Comparison of ENCODE assay signal across 2 cellular contexts in genomic region chr7:100914879-100915442, GRCh38.
TF ChIP-seq lines count a peak whose summit lies in the region.

No MANE protein-coding gene starts in this region.

TF ChIP-seq in liver, 16 proteins besides CTCF, POLR2A, EP300 and RAD21:
- TF ChIP-seq FOXA2 (IDR thresholded peaks at IDR 0.05) (no peak), HNF4A (conservative IDR thresholded peaks at IDR 0.05) (no peak), TAF1 (conservative IDR thresholded peaks at IDR 0.05) (no peak), ZBTB33 (IDR thresholded peaks at IDR 0.05) (no peak), NR2F2 (IDR thresholded peaks at IDR 0.05) (no peak)

TF ChIP-seq in HepG2, 621 proteins besides CTCF, POLR2A, EP300 and RAD21:
- TF ChIP-seq ZNF674 (CRISPR knock-in tag; IDR thresholded peaks at IDR 0.05; ENCODE audit: low read depth): no peak
- TF ChIP-seq ARHGAP35 (CRISPR knock-in tag; IDR thresholded peaks at IDR 0.05; ENCODE audit: borderline replicate concordance): no peak
- no peak for TF ChIP-seq ZNF652 (CRISPR knock-in tag; IDR thresholded peaks at IDR 0.05; ENCODE audit: borderline replicate concordance, low read depth)
- TF ChIP-seq SRY (CRISPR knock-in tag; IDR thresholded peaks at IDR 0.05): no peak
- TF ChIP-seq KMT2B (CRISPR knock-in tag; IDR thresholded peaks at IDR 0.05): no peak
- TF ChIP-seq LCORL (IDR thresholded peaks at IDR 0.05): no peak
- no peak for TF ChIP-seq LCORL (CRISPR knock-in tag; IDR thresholded peaks at IDR 0.05)
- no peak for TF ChIP-seq SNAI1 (CRISPR knock-in tag; IDR thresholded peaks at IDR 0.05; ENCODE audit: borderline replicate concordance)
- TF ChIP-seq FLYWCH1 (CRISPR knock-in tag; IDR thresholded peaks at IDR 0.05): no peak
- TF ChIP-seq, protein P1, sequence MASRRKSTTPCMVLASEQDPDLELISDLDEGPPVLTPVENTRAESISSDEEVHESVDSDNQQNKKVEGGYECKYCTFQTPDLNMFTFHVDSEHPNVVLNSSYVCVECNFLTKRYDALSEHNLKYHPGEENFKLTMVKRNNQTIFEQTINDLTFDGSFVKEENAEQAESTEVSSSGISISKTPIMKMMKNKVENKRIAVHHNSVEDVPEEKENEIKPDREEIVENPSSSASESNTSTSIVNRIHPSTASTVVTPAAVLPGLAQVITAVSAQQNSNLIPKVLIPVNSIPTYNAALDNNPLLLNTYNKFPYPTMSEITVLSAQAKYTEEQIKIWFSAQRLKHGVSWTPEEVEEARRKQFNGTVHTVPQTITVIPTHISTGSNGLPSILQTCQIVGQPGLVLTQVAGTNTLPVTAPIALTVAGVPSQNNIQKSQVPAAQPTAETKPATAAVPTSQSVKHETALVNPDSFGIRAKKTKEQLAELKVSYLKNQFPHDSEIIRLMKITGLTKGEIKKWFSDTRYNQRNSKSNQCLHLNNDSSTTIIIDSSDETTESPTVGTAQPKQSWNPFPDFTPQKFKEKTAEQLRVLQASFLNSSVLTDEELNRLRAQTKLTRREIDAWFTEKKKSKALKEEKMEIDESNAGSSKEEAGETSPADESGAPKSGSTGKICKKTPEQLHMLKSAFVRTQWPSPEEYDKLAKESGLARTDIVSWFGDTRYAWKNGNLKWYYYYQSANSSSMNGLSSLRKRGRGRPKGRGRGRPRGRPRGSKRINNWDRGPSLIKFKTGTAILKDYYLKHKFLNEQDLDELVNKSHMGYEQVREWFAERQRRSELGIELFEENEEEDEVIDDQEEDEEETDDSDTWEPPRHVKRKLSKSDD (CRISPR knock-in tag; IDR thresholded peaks at IDR 0.05; ENCODE audit: low read depth): no peak
- no peak for TF ChIP-seq ZNF367 (CRISPR knock-in tag; IDR thresholded peaks at IDR 0.05; ENCODE audit: borderline replicate concordance)
- TF ChIP-seq E2F1 (CRISPR knock-in tag; IDR thresholded peaks at IDR 0.05): no peak
- no peak for TF ChIP-seq ZNF263 (CRISPR knock-in tag; IDR thresholded peaks at IDR 0.05)
- TF ChIP-seq ATF2 (CRISPR knock-in tag; IDR thresholded peaks at IDR 0.05): no peak
- no peak for TF ChIP-seq AGO1 (IDR thresholded peaks at IDR 0.05; ENCODE audit: low read depth, low read length, poor library complexity, severe bottlenecking)
- no peak for TF ChIP-seq ZC3H4 (CRISPR knock-in tag; IDR thresholded peaks at IDR 0.05; ENCODE audit: borderline replicate concordance)
- TF ChIP-seq KDM6A (CRISPR knock-in tag; IDR thresholded peaks at IDR 0.05; ENCODE audit: low read depth): no peak
- TF ChIP-seq ZNF549 (CRISPR knock-in tag; IDR thresholded peaks at IDR 0.05): no peak
- TF ChIP-seq, protein P2, sequence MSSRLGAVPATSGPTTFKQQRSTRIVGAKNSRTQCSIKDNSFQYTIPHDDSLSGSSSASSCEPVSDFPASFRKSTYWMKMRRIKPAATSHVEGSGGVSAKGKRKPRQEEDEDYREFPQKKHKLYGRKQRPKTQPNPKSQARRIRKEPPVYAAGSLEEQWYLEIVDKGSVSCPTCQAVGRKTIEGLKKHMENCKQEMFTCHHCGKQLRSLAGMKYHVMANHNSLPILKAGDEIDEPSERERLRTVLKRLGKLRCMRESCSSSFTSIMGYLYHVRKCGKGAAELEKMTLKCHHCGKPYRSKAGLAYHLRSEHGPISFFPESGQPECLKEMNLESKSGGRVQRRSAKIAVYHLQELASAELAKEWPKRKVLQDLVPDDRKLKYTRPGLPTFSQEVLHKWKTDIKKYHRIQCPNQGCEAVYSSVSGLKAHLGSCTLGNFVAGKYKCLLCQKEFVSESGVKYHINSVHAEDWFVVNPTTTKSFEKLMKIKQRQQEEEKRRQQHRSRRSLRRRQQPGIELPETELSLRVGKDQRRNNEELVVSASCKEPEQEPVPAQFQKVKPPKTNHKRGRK (CRISPR knock-in tag; IDR thresholded peaks at IDR 0.05): no peak
- no peak for TF ChIP-seq GZF1 (CRISPR knock-in tag; IDR thresholded peaks at IDR 0.05)
